ENCODE assay signal across 22 cellular contexts in genomic region chr21:45428534-45428933, GRCh38. TPM values are rescaled to one million over a fixed set of nuclear protein-coding genes. Genes with fewer than 3 reads are reported as not detected.
DNase-seq lines count a peak whose midpoint lies in the region; ATAC-seq, FAIRE-seq and TF ChIP-seq lines count a peak whose summit lies in the region.
"Had no signal": no experiment of that assay in that cellular context is flagged by ENCODE, and none has a peak within 500 bp of the region (broad histone marks: within the 10 kb centered on the region; RNA-seq: fewer than 3 reads in every experiment).

No MANE protein-coding gene starts in this region.

- peaks cover 8% of the 10 kb centered on the region for H3K4me1 Mint-ChIP-seq in MCF 10A (ENCODE audit: insufficient read depth, unreplicated experiment)
- no peaks in the 10 kb centered on the region for H3K4me1 Mint-ChIP-seq in activated CD8-positive, alpha-beta T cell treated with anti-CD3 and anti-CD28 coated beads, Interleukin-2, amount 10 ng/mL, durations not matched to agents 7 days and 5 days (ENCODE audit: low read depth)
- H3K4me1 Mint-ChIP-seq: CD8-positive, alpha-beta memory T cell had no signal

- H2BK15ac ChIP-seq in IMR-90 (ENCODE audit: low read depth, low read length), result no peak overlapping the region

- no peak overlapping the region for H3K56ac ChIP-seq in IMR-90 (ENCODE audit: extremely low read depth, insufficient read depth, low read length)

- H3K9me3 ChIP-seq in breast epithelium (no peaks in the 10 kb centered on the region), IMR-90 (ENCODE audit: control insufficient read depth, insufficient read depth, low read length) (no peaks in the 10 kb centered on the region), endothelial cell of umbilical vein (replicated peaks; ENCODE audit: control insufficient read depth, insufficient read depth, low read length) (no peaks in the 10 kb centered on the region), uterus (no peaks in the 10 kb centered on the region)
- H3K9me3 ChIP-seq: SJSA1 had no signal

- H4K8ac ChIP-seq in IMR-90 (ENCODE audit: low read depth in 2 of 2, low read length in 2 of 2), result no peak overlapping the region

- no peak overlapping the region for H2BK20ac ChIP-seq in IMR-90 (ENCODE audit: low read depth, low read length)

- no peak overlapping the region for H3K14ac ChIP-seq in IMR-90 (replicated peaks; ENCODE audit: low read depth, low read length)

- intact Hi-C loops in breast epithelium (cut with DNase I; ENCODE audit: low total_unique reads), result no loop called here
- intact Hi-C loops in MCF 10A (cut with micrococcal nuclease), result loop anchor here (5.0 kb wide), 1 partner anchor 66 kb away; no protein-coding TSS in a partner anchor
- intact Hi-C loops in IMR-90 (cut with micrococcal nuclease), result no loop called here
- intact Hi-C loops in endothelial cell of umbilical vein (cut with micrococcal nuclease), result no loop called here
- intact Hi-C loops in uterus (cut with DNase I; ENCODE audit: low total_unique reads), result no loop called here

- TF ChIP-seq RAD21 in IMR-90 (IDR thresholded peaks at IDR 0.05; ENCODE audit: low read length), result no peak

- no peak overlapping the region for H3K9ac ChIP-seq in IMR-90 (ENCODE audit: low read depth, low read length)
- no peak overlapping the region for H3K9ac ChIP-seq in endothelial cell of umbilical vein (replicated peaks; ENCODE audit: extremely low read depth, insufficient read depth, low read length)
- H3K9ac ChIP-seq: KMS-11 had no signal

- H3K4me1 ChIP-seq in breast epithelium, result peaks cover 6 to 13% of the 10 kb centered on the region in 2 donors
- peaks cover 38% of the 10 kb centered on the region for H3K4me1 ChIP-seq in IMR-90 (ENCODE audit: control insufficient read depth, insufficient read depth, low read length)
- H3K4me1 ChIP-seq in endothelial cell of umbilical vein (ENCODE audit: control insufficient read depth, extremely low read depth, insufficient read depth, low read length), result peaks cover 29% of the 10 kb centered on the region
- H3K4me1 ChIP-seq in uterus, result peaks cover 0 to 29% of the 10 kb centered on the region in 2 donors

- peaks cover 20 to 88% of the 10 kb centered on the region in 2 experiments; a peak in 3 of 4 replicates for H3K79me1 ChIP-seq in IMR-90 (ENCODE audit: low read depth in 1 of 2, low read length in 2 of 2)

- peak overlapping the region; percentile 39; the same call in 1 of the 2 replicates for H2BK120ac ChIP-seq in IMR-90 (ENCODE audit: low read depth, low read length)

- dilution Hi-C loops in IMR-90 (cut with HindIII; ENCODE audit: low sequenced_read_pairs, unreplicated experiment) (no loop called here), endothelial cell of umbilical vein (cut with MboI; ENCODE audit: extremely low pct_ligation_motif_present, low sequenced_read_pairs) (no loop called here)

- peak overlapping the region; percentile 72 to 86 for H3K27ac ChIP-seq in breast epithelium
- H3K27ac ChIP-seq in IMR-90 (ENCODE audit: insufficient read depth, low read length), result no peak overlapping the region
- H3K27ac ChIP-seq in endothelial cell of umbilical vein (ENCODE audit: insufficient read depth, low read depth, low read length), result peak overlapping the region; percentile 61
- H3K27ac ChIP-seq in uterus, result peak overlapping the region; percentile 85 to 87
- H3K27ac ChIP-seq: 22Rv1, C4-2B, KMS-11, SJSA1 had no signal

- peaks cover 81% of the 10 kb centered on the region for H3K79me2 ChIP-seq in endothelial cell of umbilical vein (ENCODE audit: control insufficient read depth, insufficient read depth, low read length)

- FAIRE-seq in endothelial cell of umbilical vein (lab: Jason Lieb, UNC), result no peak
- FAIRE-seq: G401.6, GM19239 had no signal

- H3K36me3 Mint-ChIP-seq in MCF 10A (ENCODE audit: insufficient read depth, unreplicated experiment), result no peaks in the 10 kb centered on the region
- H3K36me3 Mint-ChIP-seq in activated CD8-positive, alpha-beta T cell treated with anti-CD3 and anti-CD28 coated beads, Interleukin-2, amount 10 ng/mL, durations not matched to agents 7 days and 5 days (ENCODE audit: low read depth), result no peaks in the 10 kb centered on the region
- H3K36me3 Mint-ChIP-seq: CD8-positive, alpha-beta memory T cell had no signal

- no peak overlapping the region for H3K4me3 ChIP-seq in breast epithelium
- H3K4me3 ChIP-seq in IMR-90 (ENCODE audit: insufficient read depth, low read depth, low read length), result no peak overlapping the region
- H3K4me3 ChIP-seq in endothelial cell of umbilical vein (replicated peaks in 1 of 3; ENCODE audit: insufficient read depth in 1 of 3, low read depth in 1 of 3, low read length in 3 of 3), result no peak overlapping the region
- no peak overlapping the region for H3K4me3 ChIP-seq in uterus
- H3K4me3 ChIP-seq: SJSA1 had no signal

- TF ChIP-seq POLR2A in breast epithelium (IDR thresholded peaks at IDR 0.05) (no peak), IMR-90 (IDR thresholded peaks at IDR 0.05; ENCODE audit: low read depth, low read length) (no peak), endothelial cell of umbilical vein (IDR thresholded peaks at IDR 0.05; ENCODE audit: low read depth, low read length) (no peak), uterus (IDR thresholded peaks at IDR 0.05) (no peak)

- no peak overlapping the region for H2AFZ ChIP-seq in IMR-90 (replicated peaks; ENCODE audit: low read length, poor library complexity)
- no peak overlapping the region for H2AFZ ChIP-seq in endothelial cell of umbilical vein (ENCODE audit: low read depth, low read length)

- BruUV-seq in MCF 10A (replicated peaks; lab: Mats Ljungman, UMichigan) (no TSS peak), IMR-90 (replicated peaks; lab: Mats Ljungman, UMichigan) (no TSS peak), endothelial cell of umbilical vein (replicated peaks; lab: Mats Ljungman, UMichigan) (no TSS peak)

- no peaks in the 10 kb centered on the region for H3K9me3 Mint-ChIP-seq in MCF 10A (ENCODE audit: unreplicated experiment)
- H3K9me3 Mint-ChIP-seq in activated CD8-positive, alpha-beta T cell treated with anti-CD3 and anti-CD28 coated beads, Interleukin-2, amount 10 ng/mL, durations not matched to agents 7 days and 5 days (ENCODE audit: insufficient read depth), result no peaks in the 10 kb centered on the region
- H3K9me3 Mint-ChIP-seq: CD8-positive, alpha-beta memory T cell; HFFc6 had no signal

- H2AK9ac ChIP-seq in IMR-90 (replicated peaks; ENCODE audit: low read depth, low read length, poor library complexity), result no peak overlapping the region

- 96% methylated on average over 5 of the region's 18 CpGs; no CpG with 5 or more reads in 1 of the 2 experiments for WGBS in IMR-90 (ENCODE audit: extremely low coverage in 2 of 2, insufficient read length in 1 of 2), 2 experiments

- peak overlapping the region; percentile 8; the same call in 1 of the 2 replicates for H3K4ac ChIP-seq in IMR-90 (ENCODE audit: low read depth, low read length)

- H3K27me3 ChIP-seq in breast epithelium, result no peaks in the 10 kb centered on the region
- no peaks in the 10 kb centered on the region for H3K27me3 ChIP-seq in IMR-90 (ENCODE audit: control insufficient read depth, insufficient read depth, low read length)
- no peaks in the 10 kb centered on the region for H3K27me3 ChIP-seq in endothelial cell of umbilical vein (ENCODE audit: control insufficient read depth in 2 of 2, insufficient read depth in 2 of 2, low read length in 2 of 2)
- no peaks in the 10 kb centered on the region for H3K27me3 ChIP-seq in uterus
- H3K27me3 ChIP-seq: SJSA1 had no signal

- in situ Hi-C loops in IMR-90 (cut with MboI; ENCODE audit: low sequenced_read_pairs), result no loop called here

- no peaks in the 10 kb centered on the region for H3K27me3 Mint-ChIP-seq in MCF 10A (ENCODE audit: insufficient read depth, unreplicated experiment)
- no peaks in the 10 kb centered on the region for H3K27me3 Mint-ChIP-seq in activated CD8-positive, alpha-beta T cell treated with anti-CD3 and anti-CD28 coated beads, Interleukin-2, amount 10 ng/mL, durations not matched to agents 7 days and 5 days (ENCODE audit: low read depth)

- no peak for TF ChIP-seq CTCF in breast epithelium (IDR thresholded peaks at IDR 0.05)
- no peak for TF ChIP-seq CTCF in MCF 10A (IDR thresholded peaks at IDR 0.05; ENCODE audit: unreplicated experiment)
- no peak for TF ChIP-seq CTCF in IMR-90 (conservative IDR thresholded peaks at IDR 0.05; ENCODE audit: low read depth, low read length)
- no peak for TF ChIP-seq CTCF in endothelial cell of umbilical vein (IDR thresholded peaks at IDR 0.05; ENCODE audit: extremely low read depth in 1 of 2, insufficient read depth in 1 of 2, low read depth in 1 of 2, low read length in 2 of 2)
- no peak for TF ChIP-seq CTCF in uterus (IDR thresholded peaks at IDR 0.05)

- POLR2A ChIA-PET in MCF 10A (lab: Yijun Ruan, JAX), result no interaction called here
- POLR2A ChIA-PET in IMR-90 (lab: Charles Lee; ENCODE audit: unreplicated experiment), result no interaction called here
- POLR2A ChIA-PET in endothelial cell of umbilical vein (lab: Charles Lee), result no interaction called here
- POLR2A ChIA-PET in activated CD8-positive, alpha-beta T cell treated with anti-CD3 and anti-CD28 coated beads, Interleukin-2, amount 10 ng/mL, durations not matched to agents 7 days and 5 days (lab: Charles Lee), result no interaction called here

- H3K18ac ChIP-seq in IMR-90 (ENCODE audit: low read depth, low read length), result no peak overlapping the region

- no peaks in the 10 kb centered on the region for H3K36me3 ChIP-seq in breast epithelium
- H3K36me3 ChIP-seq in IMR-90 (ENCODE audit: control insufficient read depth, insufficient read depth, low read length), result peaks cover 3% of the 10 kb centered on the region; the same call in 1 of the 2 replicates
- no peaks in the 10 kb centered on the region for H3K36me3 ChIP-seq in endothelial cell of umbilical vein (ENCODE audit: control insufficient read depth in 2 of 2, extremely low read depth in 1 of 2, insufficient read depth in 2 of 2, low read length in 2 of 2)
- H3K36me3 ChIP-seq in uterus, result no peaks in the 10 kb centered on the region

- H3K4me2 ChIP-seq in IMR-90 (ENCODE audit: low read depth, low read length) (no peak overlapping the region), endothelial cell of umbilical vein (ENCODE audit: insufficient read depth, low read length) (no peak overlapping the region)
- H3K4me2 ChIP-seq: KMS-11 had no signal

- H3K9me1 ChIP-seq in IMR-90 (ENCODE audit: insufficient read depth, low read length), result peaks cover 22% of the 10 kb centered on the region
- no peaks in the 10 kb centered on the region for H3K9me1 ChIP-seq in endothelial cell of umbilical vein (replicated peaks; ENCODE audit: control insufficient read depth, extremely low read depth, insufficient read depth, low read length)

- H2BK5ac ChIP-seq in IMR-90 (ENCODE audit: low read depth, low read length, poor library complexity, severe bottlenecking), result no peak overlapping the region

- H4K91ac ChIP-seq in IMR-90 (ENCODE audit: insufficient read depth, low read depth, low read length), result no peak overlapping the region

- H3K27ac Mint-ChIP-seq in MCF 10A (ENCODE audit: low read depth, unreplicated experiment), result no peak overlapping the region
- no peak overlapping the region for H3K27ac Mint-ChIP-seq in activated CD8-positive, alpha-beta T cell treated with anti-CD3 and anti-CD28 coated beads, Interleukin-2, amount 10 ng/mL, durations not matched to agents 7 days and 5 days
- H3K27ac Mint-ChIP-seq: CD8-positive, alpha-beta memory T cell had no signal

- DNase-seq in breast epithelium (ENCODE audit: low spot score in 2 of 2) (no peak), MCF 10A (ENCODE audit: unreplicated experiment) (no peak), IMR-90 (no peak), endothelial cell of umbilical vein (ENCODE audit: low read depth, low spot score) (no peak), uterus (no peak), GF-D8 (lab: John Stamatoyannopoulos, UW) (no peak)
- no peak for DNase-seq in activated CD8-positive, alpha-beta T cell treated with anti-CD3 and anti-CD28 coated beads, Interleukin-2, amount 10 ng/mL, durations not matched to agents 7 days and 5 days
- DNase-seq: CD8-positive, alpha-beta memory T cell; HFFc6; NCI-H1105; NCI-H146; NCI-H2029 treated with DMSO at 0.1 percent for 48 hours; NCI-H226; NCI-H510A treated with DMSO at 0.1 percent for 48 hours; NCI-H774 had no signal

- H4K5ac ChIP-seq in IMR-90 (ENCODE audit: low read depth, low read length), result no peak overlapping the region

- CTCF ChIA-PET in MCF 10A (lab: Yijun Ruan, JAX) (interaction anchor here (0.7 to 2.7 kb wide), 3 partner anchors 94 to 291 kb away, joined by 3 to 11 read pairs (median 4); no protein-coding TSS in a partner anchor), IMR-90 (lab: Yijun Ruan, JAX) (no interaction called here), endothelial cell of umbilical vein (lab: Charles Lee) (interaction anchor here (2.1 kb wide), 1 partner anchor 136 kb away, joined by 8 read pairs; no protein-coding TSS in a partner anchor)
- CTCF ChIA-PET in activated CD8-positive, alpha-beta T cell treated with anti-CD3 and anti-CD28 coated beads, Interleukin-2, amount 10 ng/mL, durations not matched to agents 7 days and 5 days (lab: Charles Lee), result no interaction called here

- ATAC-seq in IMR-90 (ENCODE audit: low read depth), result no peak
- ATAC-seq in activated CD8-positive, alpha-beta T cell treated with anti-CD3 and anti-CD28 coated beads, Interleukin-2, amount 10 ng/mL, durations not matched to agents 7 days and 5 days, result no peak
- ATAC-seq in HG03439 (IDR thresholded peaks at IDR 0.05; ENCODE audit: unreplicated experiment), result no peak

- H4K20me1 ChIP-seq in IMR-90 (ENCODE audit: insufficient read depth, low read length), result peaks cover 43% of the 10 kb centered on the region
- no peaks in the 10 kb centered on the region for H4K20me1 ChIP-seq in endothelial cell of umbilical vein (replicated peaks; ENCODE audit: control insufficient read depth, extremely low read depth, insufficient read depth, low read length)

- no peak overlapping the region for H3K4me3 Mint-ChIP-seq in MCF 10A (ENCODE audit: unreplicated experiment)
- no peak overlapping the region for H3K4me3 Mint-ChIP-seq in activated CD8-positive, alpha-beta T cell treated with anti-CD3 and anti-CD28 coated beads, Interleukin-2, amount 10 ng/mL, durations not matched to agents 7 days and 5 days
- H3K4me3 Mint-ChIP-seq: CD8-positive, alpha-beta memory T cell; HFFc6 had no signal

- H3K23ac ChIP-seq in IMR-90 (ENCODE audit: low read depth, low read length), result no peak overlapping the region

- 0 out of 2 replicates have a peak overlapping the region, but pooled peaks have one; percentile 20 for H2AK5ac ChIP-seq in IMR-90 (ENCODE audit: low read depth, low read length)

RNA-seq across cellular contexts. Expression of gene COL18A1, which starts 23.6 kb away (rescaled TPM):
- 10 to 100 TPM; 48.3 to 62.9 (median 55.8) TPM for total RNA-seq in breast epithelium
- 2.1 and 3.4 TPM in 2 replicates for total RNA-seq in MCF 10A (2022)
- total RNA-seq in IMR-90 (2012; rRNA removed), result 4.3 and 6.7 TPM in 2 replicates
- polyA plus RNA-seq in IMR-90 (2012; rRNA removed), result 46.7 and 52.6 TPM in 2 replicates
- 66.0 and 124 TPM in 2 replicates for polyA plus RNA-seq in IMR-90 (2012; cell fraction: cytosol; rRNA removed)
- 136 and 394 TPM in 2 replicates for polyA plus RNA-seq in IMR-90 (2012; cell fraction: nucleus; rRNA removed; ENCODE audit: low replicate concordance)
- 252 and 274 TPM in 2 replicates for total RNA-seq in endothelial cell of umbilical vein
- polyA plus RNA-seq in endothelial cell of umbilical vein, result 198 and 296 TPM in 2 replicates
- 141 and 210 TPM in 2 replicates for polyA plus RNA-seq in endothelial cell of umbilical vein (2011; cell fraction: cytosol; rRNA removed)
- 261 and 289 TPM in 2 replicates for polyA plus RNA-seq in endothelial cell of umbilical vein (2011; cell fraction: nucleus; rRNA removed)
- 99.3 and 197 TPM in 2 replicates for polyA plus RNA-seq in endothelial cell of umbilical vein (2012)
- polyA minus RNA-seq in endothelial cell of umbilical vein, result 51.4 and 59.0 TPM in 2 replicates
- not detected for polyA minus RNA-seq in endothelial cell of umbilical vein (2011; cell fraction: cytosol; rRNA and poly(A)+ RNA removed)
- polyA minus RNA-seq in endothelial cell of umbilical vein (2011; cell fraction: nucleus; rRNA and poly(A)+ RNA removed), result 37.0 and 65.1 TPM in 2 replicates
- total RNA-seq in uterus, result 100 to 1,000 TPM in 3 of 4 donors, 10 to 100 TPM in 1; 73.0 to 223 (median 152) TPM
- 10 to 100 TPM; 24.1 to 28.7 TPM for total RNA-seq in activated CD8-positive, alpha-beta T cell treated with anti-CD3 and anti-CD28 coated beads, Interleukin-2, amount 10 ng/mL, durations not matched to agents 7 days and 5 days

Comparison
In these comparisons a context has a peak if more than half of its experiments do, and no peak if none do; other contexts are left out.
1. CTCF ChIA-PET loops: an anchor here in MCF 10A (0.7 to 2.7 kb wide) and endothelial cell of umbilical vein (2.1 kb wide); none called in IMR-90 and activated CD8-positive, alpha-beta T cell treated with anti-CD3 and anti-CD28 coated beads, Interleukin-2, amount 10 ng/mL, durations not matched to agents 7 days and 5 days.